In the genomic region with DNA sequence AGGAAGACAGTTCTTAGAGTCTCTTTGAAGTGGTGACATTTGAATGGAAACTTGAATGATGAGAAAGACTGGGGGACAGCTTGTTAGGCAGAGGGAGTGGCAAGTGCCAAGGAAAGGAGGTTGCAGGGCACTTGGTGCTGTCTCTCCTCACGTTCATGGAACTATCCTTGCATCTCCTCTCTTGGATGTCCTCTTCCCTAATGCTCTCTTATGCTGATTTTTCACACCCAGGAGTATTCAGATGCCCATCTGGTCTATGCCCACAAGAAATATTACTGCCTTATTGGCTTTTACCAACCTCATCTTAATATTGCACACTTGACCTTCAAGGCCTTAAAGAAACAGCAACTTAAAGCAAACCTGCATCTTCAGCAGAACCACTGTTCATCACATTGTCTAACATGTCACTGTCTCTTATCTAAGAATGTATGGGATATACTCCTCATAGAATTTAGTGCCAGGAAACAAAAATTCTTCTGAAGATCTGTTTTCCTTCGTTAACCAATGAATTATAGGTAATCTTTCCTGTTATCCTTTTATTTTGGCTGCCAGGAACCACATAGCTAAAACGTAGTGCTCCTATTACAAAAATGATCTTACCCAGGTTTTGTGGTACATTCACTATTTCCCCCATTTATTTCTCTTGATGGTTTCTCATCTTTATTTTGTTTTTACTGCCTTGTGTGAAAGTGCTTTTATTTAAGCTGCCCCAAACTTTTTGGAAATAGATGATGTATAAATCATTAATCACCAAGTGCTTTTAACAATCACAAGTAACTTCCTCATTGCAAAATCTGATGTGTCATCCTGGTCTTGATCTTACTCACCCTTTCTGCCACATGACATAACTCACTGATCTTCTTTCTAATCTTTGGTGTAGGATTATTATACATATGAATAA, we compare ENCODE assay signal across 8 cellular contexts. TPM values are rescaled to one million over a fixed set of nuclear protein-coding genes. Genes with fewer than 3 reads are reported as not detected.
DNase-seq lines count a peak whose midpoint lies in the region; ATAC-seq and TF ChIP-seq lines count a peak whose summit lies in the region.

No MANE protein-coding gene starts in this region.

- no peak overlapping the region for H3K4me3 ChIP-seq in fibroblast of pulmonary artery (replicated peaks; ENCODE audit: low read depth, low read length)
- H3K4me3 ChIP-seq in stomach: no peak overlapping the region

- 54 to 66% (median 63%) methylated on average over 3 of the region's 3 CpGs for WGBS in stomach, 5 donors

- CTCF ChIA-PET in GM10248 (lab: Yijun Ruan, JAX): no interaction called here

- no peaks in the 10 kb centered on the region for H3K27me3 ChIP-seq in stomach

- peaks cover 0 to 9% (median 4%) of the 10 kb centered on the region in 4 donors for H3K9me3 ChIP-seq in stomach

- TF ChIP-seq CTCF in GM10248 (IDR thresholded peaks at IDR 0.05; ENCODE audit: control extremely low read depth, extremely low read depth, low read depth, missing control alignments) (no peak), fibroblast of pulmonary artery (IDR thresholded peaks at IDR 0.05; ENCODE audit: low read length, missing control alignments) (no peak), stomach (IDR thresholded peaks at IDR 0.05) (no peak), GM10266 (IDR thresholded peaks at IDR 0.05; ENCODE audit: control insufficient read depth, insufficient read depth, low read depth, missing control alignments) (no peak)

- peak; percentile 43 for DNase-seq in GM10248 (ENCODE audit: extremely low spot score)
- DNase-seq in HT-29 (ENCODE audit: low spot score): peak; percentile 47
- DNase-seq in fibroblast of pulmonary artery (ENCODE audit: low read depth): peak; percentile 66
- no peak for DNase-seq in GOT3 (lab: John Stamatoyannopoulos, UW)
- DNase-seq in stomach: no peak
- DNase-seq in GM10266 (ENCODE audit: extremely low spot score): no peak
- no peak for DNase-seq in cerebellar cortex (ENCODE audit: low spot score)

- no peaks in the 10 kb centered on the region for H3K4me1 ChIP-seq in stomach

- ATAC-seq in GM21723 (IDR thresholded peaks at IDR 0.05; ENCODE audit: unreplicated experiment): peak; percentile 98

- TF ChIP-seq POLR2A in stomach (IDR thresholded peaks at IDR 0.05): no peak

- H3K36me3 ChIP-seq in stomach: no peaks in the 10 kb centered on the region

- TF ChIP-seq EP300 in stomach (IDR thresholded peaks at IDR 0.05): no peak

- intact Hi-C loops in stomach (cut with DNase I; ENCODE audit: low total_unique reads): no loop called here

- no peak overlapping the region for H3K27ac ChIP-seq in stomach

- POLR2A ChIA-PET in GM10248 (lab: Yijun Ruan, JAX): no interaction called here

RNA-seq across cellular contexts. Expression of gene RGS17, which starts 12.8 kb away (rescaled TPM):
- total RNA-seq in HT-29 (2014; rRNA removed; shearing (Covaris generic)): 1.3 and 2.0 TPM in 2 replicates
- 1 to 10 TPM in 3 of 5 donors, under 1 TPM in 1, not detected in 1; 0.45 to 2.8 (median 2.0) TPM for total RNA-seq in stomach
- polyA plus RNA-seq in stomach: 1 to 10 TPM in 2 of 3 donors, under 1 TPM in 1; 0.33 to 1.7 (median 1.7) TPM

Comparison
In these comparisons a context has a peak if more than half of its experiments do, and no peak if none do; other contexts are left out.
1. DNase-seq: peak in GM10248 (single experiment), HT-29 (single experiment) and fibroblast of pulmonary artery (single experiment); none in GOT3 (single experiment), stomach (single experiment), GM10266 (single experiment) and cerebellar cortex (single experiment).